Comparison of ENCODE assay signal across 18 cellular contexts in genomic region chr2:166338831-166339339, GRCh38. TPM values are rescaled to one million over a fixed set of nuclear protein-coding genes. Genes with fewer than 3 reads are reported as not detected.
A peak's percentile ranks its signal among the peaks of the same experiment; 100 is the strongest.
DNase-seq lines count a peak whose midpoint lies in the region; ATAC-seq and TF ChIP-seq lines count a peak whose summit lies in the region.
"Had no signal": no experiment of that assay in that cellular context is flagged by ENCODE, and none has a peak within 500 bp of the region (broad histone marks: within the 10 kb centered on the region; RNA-seq: fewer than 3 reads in every experiment).

No MANE protein-coding gene starts in this region.

- H3K36me3 Mint-ChIP-seq in GM23338 (ENCODE audit: low read depth): no peaks in the 10 kb centered on the region
- H3K36me3 Mint-ChIP-seq: CD14-positive monocyte; CD8-positive, alpha-beta memory T cell had no signal

- ATAC-seq in GM23338: no peak
- no peak for ATAC-seq in PC-3
- ATAC-seq: HCT116 had no signal

- H3K9me3 ChIP-seq in PC-3 (ENCODE audit: low read length) (no peaks in the 10 kb centered on the region), SK-N-SH (no peaks in the 10 kb centered on the region)
- H3K9me3 ChIP-seq: BE2C; BLaER1 treated with 17β-estradiol and CSF1 and Interleukin-3, amounts not matched to agents 10 nM and 100 nM had no signal

- no peak overlapping the region for H3K4me3 Mint-ChIP-seq in GM23338
- H3K4me3 Mint-ChIP-seq: CD14-positive monocyte; CD4-positive, alpha-beta T cell; CD8-positive, alpha-beta memory T cell; H9 had no signal

- CTCF ChIA-PET in PC-3 (lab: Charles Lee) (no interaction called here), SK-N-SH (lab: Yijun Ruan, JAX) (interaction anchor here (0.5 to 0.9 kb wide), 3 partner anchors 12 to 1694 kb away, joined by 3 to 4 read pairs (median 3); no protein-coding TSS in a partner anchor), RWPE1 (lab: Yijun Ruan, JAX) (no interaction called here)

- H3K27me3 ChIP-seq in GM23338 (ENCODE audit: insufficient read depth) (no peaks in the 10 kb centered on the region), PC-3 (ENCODE audit: low read length) (no peaks in the 10 kb centered on the region), SK-N-SH (ENCODE audit: insufficient read depth) (no peaks in the 10 kb centered on the region)
- H3K27me3 ChIP-seq: BE2C; BLaER1 treated with 17β-estradiol and CSF1 and Interleukin-3, amounts not matched to agents 10 nM and 100 nM had no signal

- no peak overlapping the region for H3K4me2 ChIP-seq in GM23338
- H3K4me2 ChIP-seq in PC-3 (ENCODE audit: low read length): no peak overlapping the region
- H3K4me2 ChIP-seq in SK-N-SH: no peak overlapping the region
- H3K4me2 ChIP-seq: BLaER1 treated with 17β-estradiol and CSF1 and Interleukin-3, amounts not matched to agents 10 nM and 100 nM had no signal

- TF ChIP-seq EP300 in SK-N-SH (IDR thresholded peaks at IDR 0.05; ENCODE audit: borderline replicate concordance in 1 of 2, low read depth in 1 of 2, low read length in 1 of 2): peak in 1 of 2 experiments; percentile 54; a peak in 1 of 4 replicates

- DNase-seq in GM23338 (ENCODE audit: low spot score) (no peak), PC-3 (peak; percentile 57), SK-N-SH (no peak), epithelial cell of esophagus (ENCODE audit: low read depth) (peak; percentile 45), AML-193 (lab: John Stamatoyannopoulos, UW) (no peak), NCI-H2081 treated with DMSO at 0.1 percent for 48 hours (lab: John Stamatoyannopoulos, UW) (no peak), RWPE1 (ENCODE audit: low spot score) (no peak)
- no peak for DNase-seq in NK-92 treated with Interleukin-12 subunit alpha and Interleukin-12 subunit beta, amount 100 ng/mL, for 24 hours (lab: John Stamatoyannopoulos, UW)
- DNase-seq: BE2C; CD4-positive, alpha-beta T cell; CD8-positive, alpha-beta memory T cell; DMS 273 treated with DMSO at 0.1 percent for 48 hours; DND-41; GM23248; H9 had no signal

- H3K27ac ChIP-seq in GM23338 (ENCODE audit: low read depth) (no peak overlapping the region), PC-3 (ENCODE audit: low read length) (no peak overlapping the region), SK-N-SH (ENCODE audit: low read depth in 2 of 2, low read length in 1 of 2) (no peak overlapping the region; a peak in 1 of 4 replicates), RWPE1 (no peak overlapping the region)
- H3K27ac ChIP-seq: BLaER1 treated with 17β-estradiol and CSF1 and Interleukin-3, amounts not matched to agents 10 nM and 100 nM; GM23248 had no signal

- H3K9me2 ChIP-seq in GM23338 (ENCODE audit: insufficient read depth): no peaks in the 10 kb centered on the region
- H3K9me2 ChIP-seq in PC-3 (replicated peaks; ENCODE audit: low read length): no peaks in the 10 kb centered on the region
- no peaks in the 10 kb centered on the region for H3K9me2 ChIP-seq in SK-N-SH

- BruUV-seq in PC-3 (replicated peaks; lab: Mats Ljungman, UMichigan): no TSS peak

- H3K36me3 ChIP-seq in GM23338 (ENCODE audit: insufficient read depth) (no peaks in the 10 kb centered on the region), PC-3 (ENCODE audit: low read depth, low read length) (no peaks in the 10 kb centered on the region), SK-N-SH (replicated peaks in 1 of 2; ENCODE audit: control insufficient read depth in 1 of 2, insufficient read depth in 2 of 2, low read length in 1 of 2) (no peaks in the 10 kb centered on the region)
- H3K36me3 ChIP-seq: BE2C; BLaER1 treated with 17β-estradiol and CSF1 and Interleukin-3, amounts not matched to agents 10 nM and 100 nM had no signal

- TF ChIP-seq CTCF in GM23338 (conservative IDR thresholded peaks at IDR 0.05; ENCODE audit: low read depth in 2 of 2) (no peak), PC-3 (conservative IDR thresholded peaks at IDR 0.05; ENCODE audit: low read depth, low read length) (no peak), SK-N-SH (IDR thresholded peaks at IDR 0.05) (no peak), epithelial cell of esophagus (IDR thresholded peaks at IDR 0.05; ENCODE audit: insufficient read depth, low read depth, low read length, missing control alignments) (no peak), RWPE1 (conservative IDR thresholded peaks at IDR 0.05; ENCODE audit: low read depth) (no peak)

- H3K4me1 ChIP-seq in GM23338 (ENCODE audit: insufficient read depth) (peaks cover 17% of the 10 kb centered on the region), PC-3 (ENCODE audit: insufficient read depth, low read length) (peaks cover 22% of the 10 kb centered on the region), SK-N-SH (ENCODE audit: control insufficient read depth in 1 of 2, insufficient read depth in 2 of 2, low read depth in 1 of 2, low read length in 1 of 2) (peaks cover 16 to 21% of the 10 kb centered on the region in 2 experiments; a peak in 3 of 4 replicates)

- H3F3A ChIP-seq in GM23338 (replicated peaks; ENCODE audit: low read depth) (no peaks in the 10 kb centered on the region), PC-3 (ENCODE audit: low read length, unreplicated experiment) (no peaks in the 10 kb centered on the region), SK-N-SH (replicated peaks; ENCODE audit: insufficient read depth) (no peaks in the 10 kb centered on the region)

- peak overlapping the region; percentile 83 for H3K27ac Mint-ChIP-seq in GM23338
- H3K27ac Mint-ChIP-seq: CD14-positive monocyte; CD4-positive, alpha-beta T cell; CD8-positive, alpha-beta memory T cell had no signal

- H4K20me1 ChIP-seq in GM23338 (replicated peaks; ENCODE audit: insufficient read depth) (no peaks in the 10 kb centered on the region), PC-3 (ENCODE audit: low read length) (no peaks in the 10 kb centered on the region), SK-N-SH (ENCODE audit: insufficient read depth) (no peaks in the 10 kb centered on the region)
- H4K20me1 ChIP-seq: BLaER1 treated with 17β-estradiol and CSF1 and Interleukin-3, amounts not matched to agents 10 nM and 100 nM had no signal

- H3K27me3 Mint-ChIP-seq in GM23338 (ENCODE audit: insufficient read depth, low read depth, poor library complexity): peaks cover 2% of the 10 kb centered on the region
- H3K27me3 Mint-ChIP-seq: CD4-positive, alpha-beta T cell; CD8-positive, alpha-beta memory T cell had no signal

- intact Hi-C loops in PC-3 (cut with micrococcal nuclease): no loop called here

- POLR2A ChIA-PET in PC-3 (lab: Charles Lee; ENCODE audit: unreplicated experiment) (interaction anchor here (0.6 kb wide), 1 partner anchor 72 kb away, joined by 3 read pairs; no protein-coding TSS in a partner anchor), SK-N-SH (lab: Yijun Ruan, JAX) (no interaction called here), RWPE1 (lab: Yijun Ruan, JAX; ENCODE audit: low non-redundant PET) (no interaction called here)

- H3K9me3 Mint-ChIP-seq in GM23338: no peaks in the 10 kb centered on the region
- H3K9me3 Mint-ChIP-seq: CD14-positive monocyte; CD4-positive, alpha-beta T cell; H9 had no signal

- H3K79me2 ChIP-seq in GM23338 (replicated peaks; ENCODE audit: insufficient read depth) (no peaks in the 10 kb centered on the region), PC-3 (ENCODE audit: low read length) (no peaks in the 10 kb centered on the region), SK-N-SH (ENCODE audit: insufficient read depth) (no peaks in the 10 kb centered on the region)

- H3K9ac ChIP-seq in PC-3 (ENCODE audit: low read length) (no peak overlapping the region), SK-N-SH (no peak overlapping the region)
- H3K9ac ChIP-seq: BLaER1 treated with 17β-estradiol and CSF1 and Interleukin-3, amounts not matched to agents 10 nM and 100 nM; GM23248 had no signal

- no peak for TF ChIP-seq RAD21 in SK-N-SH (IDR thresholded peaks at IDR 0.05; ENCODE audit: low read length)

- 42% methylated on average over 4 of the region's 4 CpGs for WGBS in SK-N-SH (ENCODE audit: low lambda C conversion rate)

- H3K4me1 Mint-ChIP-seq in GM23338: peaks cover 33% of the 10 kb centered on the region
- H3K4me1 Mint-ChIP-seq: CD8-positive, alpha-beta memory T cell had no signal

- H2AFZ ChIP-seq in GM23338: no peak overlapping the region
- no peak overlapping the region for H2AFZ ChIP-seq in PC-3 (ENCODE audit: low read length)
- H2AFZ ChIP-seq in SK-N-SH (ENCODE audit: low read depth): no peak overlapping the region
- H2AFZ ChIP-seq: GM23248 had no signal

- H3K4me3 ChIP-seq in GM23338: no peak overlapping the region
- no peak overlapping the region for H3K4me3 ChIP-seq in PC-3 (ENCODE audit: low read length)
- no peak overlapping the region for H3K4me3 ChIP-seq in SK-N-SH (ENCODE audit: low read depth in 2 of 2, low read length in 1 of 2)
- no peak overlapping the region for H3K4me3 ChIP-seq in epithelial cell of esophagus (ENCODE audit: low read length)
- H3K4me3 ChIP-seq: BLaER1 treated with 17β-estradiol and CSF1 and Interleukin-3, amounts not matched to agents 10 nM and 100 nM; GM23248 had no signal

TF ChIP-seq in GM23338, 12 proteins besides CTCF, POLR2A, EP300 and RAD21 (continues in another document):
- no peak for TF ChIP-seq NANOG (IDR thresholded peaks at IDR 0.05; ENCODE audit: borderline replicate concordance)

TF ChIP-seq in SK-N-SH, 30 proteins besides CTCF, POLR2A, EP300 and RAD21 (continues in another document):
- TF ChIP-seq USF1 (IDR thresholded peaks at IDR 0.05; ENCODE audit: borderline replicate concordance, low read depth) (no peak), ELF1 (IDR thresholded peaks at IDR 0.05) (no peak), CHD2 (IDR thresholded peaks at IDR 0.05; ENCODE audit: low read length, partially characterized antibody) (peak; percentile 28)

RNA-seq across cellular contexts. Expression of gene SCN9A, which starts 36.9 kb away (rescaled TPM):
- 8.8 and 10.5 TPM in 2 replicates for total RNA-seq in GM23338 (2014; rRNA removed; shearing (Covaris generic))
- polyA plus RNA-seq in GM23338 (2016; fragmentation: Nextera tagmentation; extraction: Ambion mirVana): 8.1 and 9.5 TPM in 2 replicates
- total RNA-seq in PC-3 (2014; rRNA removed): 3.4 and 7.0 TPM in 2 replicates
- 5.9 and 7.8 TPM in 2 replicates for polyA plus RNA-seq in SK-N-SH (2012; rRNA removed)
- polyA plus RNA-seq in SK-N-SH (2012; cell fraction: cytosol; rRNA removed): 7.2 and 7.3 TPM in 2 replicates
- polyA plus RNA-seq in SK-N-SH (2012; cell fraction: nucleus; rRNA removed): 6.0 and 12.7 TPM in 2 replicates
- total RNA-seq: CD8-positive, alpha-beta memory T cell had no signal
- polyA plus RNA-seq: CD8-positive, alpha-beta memory T cell had no signal

Comparison
In these comparisons a context has a peak if more than half of its experiments do, and no peak if none do; other contexts are left out.
1. DNase-seq: peak in PC-3 (single experiment) and epithelial cell of esophagus (single experiment); none in GM23338 (single experiment), SK-N-SH (single experiment), AML-193 (0 of 2), NCI-H2081 treated with DMSO at 0.1 percent for 48 hours (single experiment), NK-92 treated with Interleukin-12 subunit alpha and Interleukin-12 subunit beta, amount 100 ng/mL, for 24 hours (single experiment) and RWPE1 (single experiment).